In the genomic region with DNA sequence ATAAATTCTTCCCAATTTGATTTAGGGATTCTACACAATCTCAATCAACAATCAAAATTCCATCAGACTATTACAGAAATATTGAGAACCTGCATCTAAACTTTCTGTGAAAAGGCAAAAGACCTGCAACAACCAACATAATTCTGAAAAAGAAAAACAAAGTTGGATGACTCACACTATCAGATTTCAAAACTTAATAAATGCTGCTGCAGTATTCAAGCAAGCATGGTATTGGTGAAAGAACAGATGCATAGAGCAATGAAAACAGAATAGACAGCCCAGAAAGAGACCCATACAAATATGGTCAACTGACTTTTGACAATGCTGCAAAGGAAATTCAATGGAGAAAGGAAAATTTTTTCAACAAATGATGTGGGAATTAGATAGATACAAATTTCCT, we compare ENCODE assay signal across 17 cellular contexts.
DNase-seq lines count a peak whose midpoint lies in the region; ATAC-seq and TF ChIP-seq lines count a peak whose summit lies in the region.
"Had no signal": no experiment of that assay in that cellular context is flagged by ENCODE, and none has a peak within 500 bp of the region (broad histone marks: within the 10 kb centered on the region; RNA-seq: fewer than 3 reads in every experiment).

No MANE protein-coding gene starts in this region.

- H3K9me3 ChIP-seq in GM23248 (ENCODE audit: low read depth): no peaks in the 10 kb centered on the region
- no peaks in the 10 kb centered on the region for H3K9me3 ChIP-seq in body of pancreas
- H3K9me3 ChIP-seq: BLaER1 treated with 17β-estradiol and CSF1 and Interleukin-3, amounts not matched to agents 10 nM and 100 nM had no signal

- TF ChIP-seq CTCF in astrocyte of the spinal cord (IDR thresholded peaks at IDR 0.05; ENCODE audit: low read depth, low read length) (no peak), fibroblast of mammary gland (conservative IDR thresholded peaks at IDR 0.05; ENCODE audit: control insufficient read depth, insufficient read depth, low read depth, low read length) (no peak), body of pancreas (IDR thresholded peaks at IDR 0.05) (no peak)

- H2AFZ ChIP-seq in GM23248: no peak overlapping the region

- H3K4me3 ChIP-seq in GM23248 (no peak overlapping the region), astrocyte of the spinal cord (ENCODE audit: low read depth, low read length) (no peak overlapping the region), fibroblast of mammary gland (ENCODE audit: control insufficient read depth, low read depth, low read length) (no peak overlapping the region), skeletal muscle cell (ENCODE audit: low read depth, low read length) (no peak overlapping the region), body of pancreas (no peak overlapping the region)
- H3K4me3 ChIP-seq: BLaER1 treated with 17β-estradiol and CSF1 and Interleukin-3, amounts not matched to agents 10 nM and 100 nM had no signal

- in situ Hi-C loops in GM23248 (cut with MboI) (no loop called here), astrocyte of the spinal cord (cut with HindIII; ENCODE audit: low sequenced_read_pairs) (no loop called here)

- no peak overlapping the region for H3K4me2 ChIP-seq in GM23248 (ENCODE audit: unreplicated experiment)
- H3K4me2 ChIP-seq: BLaER1 treated with 17β-estradiol and CSF1 and Interleukin-3, amounts not matched to agents 10 nM and 100 nM had no signal

- DNase-seq in GM23248: peak; percentile 28
- peak; percentile 35 for DNase-seq in astrocyte of the spinal cord (ENCODE audit: low read depth, low spot score)
- DNase-seq in fibroblast of mammary gland (ENCODE audit: low read depth): peak; percentile 42
- peak; percentile 25 for DNase-seq in skeletal muscle cell (ENCODE audit: low read depth)
- no peak for DNase-seq in kidney tubule cell (ENCODE audit: low spot score)
- DNase-seq in body of pancreas: no peak
- no peak for DNase-seq in HUDEP-2 (lab: John Stamatoyannopoulos, UW; ENCODE audit: unreplicated experiment in 76 of 76)
- DNase-seq: Calu3; CD8-positive, alpha-beta T cell; DMS53; H7; NCI-H1105; NCI-H2081; NK-92 treated with Interleukin-12 subunit alpha and Interleukin-12 subunit beta, amount 100 ng/mL, for 24 hours had no signal

- no peak for ATAC-seq in body of pancreas
- ATAC-seq: CD8-positive, alpha-beta T cell; Right ventricle myocardium inferior had no signal

- no peak overlapping the region for H3K9ac ChIP-seq in GM23248
- H3K9ac ChIP-seq: BLaER1 treated with 17β-estradiol and CSF1 and Interleukin-3, amounts not matched to agents 10 nM and 100 nM had no signal

- no peaks in the 10 kb centered on the region for H3K79me2 ChIP-seq in GM23248 (ENCODE audit: insufficient read depth)

- H3K27me3 ChIP-seq in GM23248 (replicated peaks; ENCODE audit: insufficient read depth) (no peaks in the 10 kb centered on the region), body of pancreas (no peaks in the 10 kb centered on the region)

- peaks cover 15% of the 10 kb centered on the region for H3K4me1 ChIP-seq in GM23248 (ENCODE audit: insufficient read depth)
- no peaks in the 10 kb centered on the region for H3K4me1 ChIP-seq in body of pancreas
- H3K4me1 ChIP-seq: BLaER1 treated with 17β-estradiol and CSF1 and Interleukin-3, amounts not matched to agents 10 nM and 100 nM had no signal

- H3K9me2 ChIP-seq in GM23248 (ENCODE audit: insufficient read depth): no peaks in the 10 kb centered on the region

- H4K20me1 ChIP-seq in GM23248 (ENCODE audit: insufficient read depth): no peaks in the 10 kb centered on the region
- H4K20me1 ChIP-seq: BLaER1 treated with 17β-estradiol and CSF1 and Interleukin-3, amounts not matched to agents 10 nM and 100 nM had no signal

- H3K36me3 ChIP-seq in GM23248 (ENCODE audit: low read depth) (no peaks in the 10 kb centered on the region), body of pancreas (replicated peaks in 1 of 2; ENCODE audit: insufficient read depth in 1 of 2, low read depth in 2 of 2) (no peaks in the 10 kb centered on the region)
- H3K36me3 ChIP-seq: BLaER1 treated with 17β-estradiol and CSF1 and Interleukin-3, amounts not matched to agents 10 nM and 100 nM had no signal

- intact Hi-C loops in body of pancreas (cut with DNase I): no loop called here

- H3F3A ChIP-seq in GM23248 (ENCODE audit: insufficient read depth): no peaks in the 10 kb centered on the region

- TF ChIP-seq POLR2A in body of pancreas (IDR thresholded peaks at IDR 0.05): no peak

- no peak overlapping the region for H3K27ac ChIP-seq in GM23248
- H3K27ac ChIP-seq in body of pancreas: no peak overlapping the region
- H3K27ac ChIP-seq: BLaER1 treated with 17β-estradiol and CSF1 and Interleukin-3, amounts not matched to agents 10 nM and 100 nM; HL-60 had no signal

Comparison
In these comparisons a context has a peak if more than half of its experiments do, and no peak if none do; other contexts are left out.
1. DNase-seq: peak in GM23248 (single experiment), astrocyte of the spinal cord (single experiment), fibroblast of mammary gland (single experiment) and skeletal muscle cell (single experiment); none in kidney tubule cell (single experiment), body of pancreas (0 of 4) and HUDEP-2 (0 of 76).